17 cellular contexts compared by ENCODE assay signal in the genomic region with DNA sequence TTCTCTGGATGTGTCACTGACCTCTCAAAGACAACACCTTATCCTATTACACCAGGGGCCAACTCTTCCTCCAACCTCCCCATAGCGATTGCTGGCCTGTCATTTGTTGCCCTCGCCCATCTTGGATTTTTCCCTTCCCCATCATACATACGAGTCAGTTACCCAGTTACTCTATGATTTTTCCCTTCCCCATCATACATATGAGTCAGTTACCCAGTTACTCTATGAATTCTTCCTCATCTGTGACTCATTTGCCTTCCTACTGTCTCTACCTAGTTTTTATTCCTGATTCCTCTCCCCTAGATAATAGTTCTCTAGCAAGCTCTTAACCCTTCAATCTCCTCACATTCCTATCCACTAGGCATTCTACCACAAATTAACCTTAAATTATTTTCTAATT.
DNase-seq lines count a peak whose midpoint lies in the region; ATAC-seq and TF ChIP-seq lines count a peak whose summit lies in the region.
"Had no signal": no experiment of that assay in that cellular context is flagged by ENCODE, and none has a peak within 500 bp of the region (broad histone marks: within the 10 kb centered on the region; RNA-seq: fewer than 3 reads in every experiment).

No MANE protein-coding gene starts in this region.

- POLR2A ChIA-PET in SK-N-SH (lab: Yijun Ruan, JAX) = no interaction called here

- no peak overlapping the region for H3K4me3 ChIP-seq in GM23248
- no peak overlapping the region for H3K4me3 ChIP-seq in SK-N-SH (ENCODE audit: low read depth in 2 of 2, low read length in 1 of 2)
- H3K4me3 ChIP-seq in fibroblast of pulmonary artery (replicated peaks; ENCODE audit: low read depth, low read length) = no peak overlapping the region
- H3K4me3 ChIP-seq: esophagus squamous epithelium, mucosa of descending colon had no signal

- in situ Hi-C loops in ACHN (cut with HindIII; ENCODE audit: low pct_ligation_motif_present, low pct_unique_long_range_greater_than_20kb, low sequenced_read_pairs) = no loop called here
- in situ Hi-C loops in GM23248 (cut with MboI) = no loop called here

- no peak for TF ChIP-seq CTCF in SK-N-SH (IDR thresholded peaks at IDR 0.05)
- no peak for TF ChIP-seq CTCF in fibroblast of pulmonary artery (IDR thresholded peaks at IDR 0.05; ENCODE audit: low read length, missing control alignments)

- H2AFZ ChIP-seq in GM23248 (peak overlapping the region; percentile 22; the same call in 1 of the 2 replicates), SK-N-SH (ENCODE audit: low read depth) (no peak overlapping the region)

- H3K4me1 ChIP-seq in GM23248 (ENCODE audit: insufficient read depth) (peaks cover 24% of the 10 kb centered on the region), SK-N-SH (ENCODE audit: control insufficient read depth in 1 of 2, insufficient read depth in 2 of 2, low read depth in 1 of 2, low read length in 1 of 2) (0 out of 4 replicates have a peak, but pooled peaks cover 0 to 4% of the 10 kb centered on the region in 2 experiments)
- H3K4me1 ChIP-seq: esophagus squamous epithelium had no signal

- H3K79me2 ChIP-seq in GM23248 (ENCODE audit: insufficient read depth) (no peaks in the 10 kb centered on the region), SK-N-SH (ENCODE audit: insufficient read depth) (no peaks in the 10 kb centered on the region)

- H3K9me3 ChIP-seq in GM23248 (ENCODE audit: low read depth) (no peaks in the 10 kb centered on the region), SK-N-SH (no peaks in the 10 kb centered on the region)
- H3K9me3 ChIP-seq: esophagus squamous epithelium, mucosa of descending colon had no signal

- CTCF ChIA-PET in SK-N-SH (lab: Yijun Ruan, JAX) = no interaction called here

- H3F3A ChIP-seq in GM23248 (ENCODE audit: insufficient read depth) (peaks cover 7% of the 10 kb centered on the region; the same call in 1 of the 2 replicates), SK-N-SH (replicated peaks; ENCODE audit: insufficient read depth) (peaks cover 5% of the 10 kb centered on the region)

- peak; percentile 44 for DNase-seq in ACHN
- peak; percentile 90 for DNase-seq in GM23248
- DNase-seq in SK-N-SH = no peak
- peak; percentile 48 for DNase-seq in fibroblast of pulmonary artery (ENCODE audit: low read depth)
- DNase-seq in GF-D8 (lab: John Stamatoyannopoulos, UW) = no peak
- DNase-seq in ecto neural progenitor cell (ENCODE audit: low spot score) = no peak
- DNase-seq: activated B cell treated with CpG ODN at 0.5 μM for 24 hours; activated T-cell treated with anti-CD3 and anti-CD28 coated beads, Interleukin-2, amount 50 U/mL, for 24 hours; central memory CD4-positive, alpha-beta T cell; esophagus squamous epithelium; mucosa of descending colon; NCI-H1105 treated with DMSO at 0.1 percent for 48 hours; NCI-H524 treated with DMSO at 0.1 percent for 48 hours; stimulated activated CD4-positive, alpha-beta T cell treated with anti-CD3 and anti-CD28 coated beads, Interleukin-4, amount 100 ng/mL, for 1 hour; stimulated activated naive CD4-positive, alpha-beta T cell had no signal

- no peaks in the 10 kb centered on the region for H4K20me1 ChIP-seq in GM23248 (ENCODE audit: insufficient read depth)
- no peaks in the 10 kb centered on the region for H4K20me1 ChIP-seq in SK-N-SH (ENCODE audit: insufficient read depth)

- ATAC-seq in GM18861 (IDR thresholded peaks at IDR 0.05; ENCODE audit: unreplicated experiment) (no peak), GM19023 (IDR thresholded peaks at IDR 0.05; ENCODE audit: unreplicated experiment) (no peak)
- ATAC-seq: mucosa of descending colon had no signal

- TF ChIP-seq RAD21 in SK-N-SH (IDR thresholded peaks at IDR 0.05; ENCODE audit: low read length) = no peak

- H3K9ac ChIP-seq in GM23248 = no peak overlapping the region
- H3K9ac ChIP-seq in SK-N-SH = no peak overlapping the region

- H3K9me2 ChIP-seq in GM23248 (ENCODE audit: insufficient read depth) (no peaks in the 10 kb centered on the region), SK-N-SH (no peaks in the 10 kb centered on the region)

- H3K27me3 ChIP-seq in GM23248 (replicated peaks; ENCODE audit: insufficient read depth) (no peaks in the 10 kb centered on the region), SK-N-SH (ENCODE audit: insufficient read depth) (no peaks in the 10 kb centered on the region)

- H3K4me2 ChIP-seq in GM23248 (ENCODE audit: unreplicated experiment) = peak overlapping the region; percentile 43
- no peak overlapping the region for H3K4me2 ChIP-seq in SK-N-SH

- no peak for TF ChIP-seq EP300 in SK-N-SH (IDR thresholded peaks at IDR 0.05; ENCODE audit: borderline replicate concordance in 1 of 2, low read depth in 1 of 2, low read length in 1 of 2)

- H3K27ac ChIP-seq in GM23248 = peak overlapping the region; percentile 55
- peak overlapping the region in 1 of 2 experiments; percentile 31; a peak in 2 of 4 replicates for H3K27ac ChIP-seq in SK-N-SH (ENCODE audit: low read depth in 2 of 2, low read length in 1 of 2)
- H3K27ac ChIP-seq: esophagus squamous epithelium had no signal

- WGBS in GM23248 (ENCODE audit: low coverage in 1 of 2, low lambda C conversion rate in 2 of 2, missing lambda C conversion rate in 2 of 2), 2 experiments = 13 to 24% methylated on average over 3 of the region's 3 CpGs
- WGBS in SK-N-SH (ENCODE audit: low lambda C conversion rate) = 26% methylated on average over 3 of the region's 3 CpGs

- H3K36me3 ChIP-seq in GM23248 (ENCODE audit: low read depth) (no peaks in the 10 kb centered on the region), SK-N-SH (replicated peaks in 1 of 2; ENCODE audit: control insufficient read depth in 1 of 2, insufficient read depth in 2 of 2, low read length in 1 of 2) (no peaks in the 10 kb centered on the region)
- H3K36me3 ChIP-seq: esophagus squamous epithelium had no signal

TF ChIP-seq in SK-N-SH, 30 proteins besides CTCF, POLR2A, EP300 and RAD21:
- peak; percentile 64; the same call in 1 of the 2 replicates for TF ChIP-seq FOSL2 (IDR thresholded peaks at IDR 0.05; ENCODE audit: borderline replicate concordance, low read depth)
- TF ChIP-seq GABPA (IDR thresholded peaks at IDR 0.05; ENCODE audit: low read depth) = no peak

Comparison
In these comparisons a context has a peak if more than half of its experiments do, and no peak if none do; other contexts are left out.
1. DNase-seq: peak in ACHN (single experiment), GM23248 (single experiment) and fibroblast of pulmonary artery (single experiment); none in SK-N-SH (single experiment), GF-D8 (single experiment) and ecto neural progenitor cell (single experiment).